Comparison of ENCODE assay signal across 17 cellular contexts in the genomic region with DNA sequence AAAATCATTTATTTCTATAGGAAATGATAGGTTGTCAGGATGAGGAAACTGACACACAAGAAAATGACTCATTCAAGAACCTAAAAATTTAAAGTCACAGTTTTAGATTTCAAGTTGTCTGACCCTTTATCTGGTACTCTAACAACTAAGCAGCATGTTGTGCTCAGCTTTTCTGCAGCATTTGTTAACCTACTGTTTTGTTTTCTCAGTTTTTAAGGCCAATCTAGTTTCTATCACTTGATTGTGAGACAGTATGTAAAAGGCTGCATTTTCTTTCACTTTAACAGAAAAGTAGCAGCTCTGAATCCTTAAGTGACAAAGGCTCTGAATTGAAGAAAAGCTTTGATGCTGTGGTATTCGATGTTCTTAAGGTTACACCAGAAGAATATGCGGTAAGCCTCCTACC. TPM values are rescaled to one million over a fixed set of nuclear protein-coding genes. Genes with fewer than 3 reads are reported as not detected.
A peak's percentile ranks its signal among the peaks of the same experiment; 100 is the strongest.
DNase-seq lines count a peak whose midpoint lies in the region; ATAC-seq and TF ChIP-seq lines count a peak whose summit lies in the region.
"Had no signal": no experiment of that assay in that cellular context is flagged by ENCODE, and none has a peak within 500 bp of the region (broad histone marks: within the 10 kb centered on the region; RNA-seq: fewer than 3 reads in every experiment).

No MANE protein-coding gene starts in this region.

- CTCF ChIA-PET in CD8-positive, alpha-beta T cell (lab: Charles Lee) = interaction anchor here (1.1 to 1.2 kb wide), 2 partner anchors 16 to 89 kb away, joined by 3 read pairs; no protein-coding TSS in a partner anchor

- no peaks in the 10 kb centered on the region for H3K27me3 ChIP-seq in CD8-positive, alpha-beta T cell (ENCODE audit: insufficient read depth, low read length)
- H3K27me3 ChIP-seq: pancreas had no signal

- no peak overlapping the region for H3K4me3 Mint-ChIP-seq in CD8-positive, alpha-beta T cell
- no peak overlapping the region for H3K4me3 Mint-ChIP-seq in activated naive CD8-positive, alpha-beta T cell treated with anti-CD3 and anti-CD28 coated beads, Interleukin-2, amount 50 U/mL, for 24 hours

- ATAC-seq in CD8-positive, alpha-beta T cell = peak; percentile 23
- peak; percentile 68 for ATAC-seq in GM21390 (IDR thresholded peaks at IDR 0.05; ENCODE audit: unreplicated experiment)
- no peak for ATAC-seq in activated naive CD8-positive, alpha-beta T cell treated with anti-CD3 and anti-CD28 coated beads, Interleukin-2, amount 50 U/mL, for 24 hours
- ATAC-seq: pancreas had no signal

- H3K36me3 Mint-ChIP-seq in CD8-positive, alpha-beta T cell = peaks cover 22% of the 10 kb centered on the region
- peaks cover 15% of the 10 kb centered on the region for H3K36me3 Mint-ChIP-seq in activated naive CD8-positive, alpha-beta T cell treated with anti-CD3 and anti-CD28 coated beads, Interleukin-2, amount 50 U/mL, for 24 hours (ENCODE audit: low read depth)

- H3K27ac Mint-ChIP-seq in CD8-positive, alpha-beta T cell = no peak overlapping the region
- peak overlapping the region; percentile 36 for H3K27ac Mint-ChIP-seq in activated naive CD8-positive, alpha-beta T cell treated with anti-CD3 and anti-CD28 coated beads, Interleukin-2, amount 50 U/mL, for 24 hours

- POLR2A ChIA-PET in CD8-positive, alpha-beta T cell (lab: Charles Lee) = no interaction called here

- no peak for TF ChIP-seq CTCF in CD8-positive, alpha-beta T cell (IDR thresholded peaks at IDR 0.05)

- peaks cover 15% of the 10 kb centered on the region for H3K4me1 Mint-ChIP-seq in CD8-positive, alpha-beta T cell (ENCODE audit: low read depth)
- H3K4me1 Mint-ChIP-seq in activated naive CD8-positive, alpha-beta T cell treated with anti-CD3 and anti-CD28 coated beads, Interleukin-2, amount 50 U/mL, for 24 hours = peaks cover 29% of the 10 kb centered on the region

- no peaks in the 10 kb centered on the region for H3K27me3 Mint-ChIP-seq in CD8-positive, alpha-beta T cell (ENCODE audit: low read depth)
- no peaks in the 10 kb centered on the region for H3K27me3 Mint-ChIP-seq in activated naive CD8-positive, alpha-beta T cell treated with anti-CD3 and anti-CD28 coated beads, Interleukin-2, amount 50 U/mL, for 24 hours

- H3K9me3 Mint-ChIP-seq in CD8-positive, alpha-beta T cell = no peaks in the 10 kb centered on the region
- no peaks in the 10 kb centered on the region for H3K9me3 Mint-ChIP-seq in activated naive CD8-positive, alpha-beta T cell treated with anti-CD3 and anti-CD28 coated beads, Interleukin-2, amount 50 U/mL, for 24 hours

- no peaks in the 10 kb centered on the region for H3K36me3 ChIP-seq in CD8-positive, alpha-beta T cell (ENCODE audit: insufficient read depth, low read length)
- H3K36me3 ChIP-seq: pancreas, thoracic aorta had no signal

- no peak overlapping the region for H3K27ac ChIP-seq in CD8-positive, alpha-beta T cell (ENCODE audit: low read depth, low read length)
- H3K27ac ChIP-seq: epithelial cell of prostate, left ventricle myocardium inferior, pancreas, thoracic aorta had no signal

- DNase-seq in CD8-positive, alpha-beta T cell = no peak
- DNase-seq in HT1080 (ENCODE audit: low read depth) (peak; percentile 21), SIG-M5 (lab: John Stamatoyannopoulos, UW) (no peak), AG20443 (ENCODE audit: low spot score) (no peak), A172 (ENCODE audit: low spot score) (no peak)
- no peak for DNase-seq in activated naive CD8-positive, alpha-beta T cell treated with anti-CD3 and anti-CD28 coated beads, Interleukin-2, amount 50 U/mL, for 24 hours
- DNase-seq in stimulated activated CD4-positive, alpha-beta T cell treated with anti-CD3 and anti-CD28 coated beads, Interleukin-4, amount 100 ng/mL, for 4 hours = no peak
- DNase-seq: activated CD4-positive, alpha-beta T cell treated with anti-CD3 and anti-CD28 coated beads, Interleukin-2, amount 50 U/mL, for 4 hours; anterior cingulate cortex; Caco-2; left ventricle myocardium inferior; NCI-H1417 treated with DMSO at 0.1 percent for 48 hours; pancreas; SHP77 treated with DMSO at 0.1 percent for 48 hours had no signal

- intact Hi-C loops in CD8-positive, alpha-beta T cell (cut with DNase I, micrococcal nuclease) = no loop called here

- no peaks in the 10 kb centered on the region for H3K9me3 ChIP-seq in CD8-positive, alpha-beta T cell (ENCODE audit: low read length)
- H3K9me3 ChIP-seq: Caco-2, left ventricle myocardium inferior, pancreas, thoracic aorta had no signal

- H3K4me3 ChIP-seq in CD8-positive, alpha-beta T cell (ENCODE audit: low read depth, low read length) = no peak overlapping the region
- H3K4me3 ChIP-seq: left ventricle myocardium inferior, pancreas, thoracic aorta had no signal

- no peaks in the 10 kb centered on the region for H3K4me1 ChIP-seq in CD8-positive, alpha-beta T cell (ENCODE audit: insufficient read depth, low read length)
- H3K4me1 ChIP-seq: left ventricle myocardium inferior had no signal

RNA-seq across cellular contexts. Expression of a gene that starts 59.1 kb away (rescaled TPM):
- 1 to 10 TPM; 5.8 to 7.2 TPM for total RNA-seq in CD8-positive, alpha-beta T cell
- total RNA-seq in HT1080 (2014; rRNA removed; shearing (Covaris generic)) = 9.4 and 11.6 TPM in 2 replicates
- 6.4 and 9.8 TPM in 2 replicates for polyA plus RNA-seq in HT1080 (2015; cell fraction: cytosol; rRNA removed)
- polyA plus RNA-seq in HT1080 (2015; cell fraction: nucleus; rRNA removed) = 9.9 and 12.7 TPM in 2 replicates
- 13.5 and 16.5 TPM in 2 replicates for total RNA-seq in A172 (2014; rRNA removed; shearing (Covaris generic))
